31 cellular contexts compared by ENCODE assay signal in the genomic region with DNA sequence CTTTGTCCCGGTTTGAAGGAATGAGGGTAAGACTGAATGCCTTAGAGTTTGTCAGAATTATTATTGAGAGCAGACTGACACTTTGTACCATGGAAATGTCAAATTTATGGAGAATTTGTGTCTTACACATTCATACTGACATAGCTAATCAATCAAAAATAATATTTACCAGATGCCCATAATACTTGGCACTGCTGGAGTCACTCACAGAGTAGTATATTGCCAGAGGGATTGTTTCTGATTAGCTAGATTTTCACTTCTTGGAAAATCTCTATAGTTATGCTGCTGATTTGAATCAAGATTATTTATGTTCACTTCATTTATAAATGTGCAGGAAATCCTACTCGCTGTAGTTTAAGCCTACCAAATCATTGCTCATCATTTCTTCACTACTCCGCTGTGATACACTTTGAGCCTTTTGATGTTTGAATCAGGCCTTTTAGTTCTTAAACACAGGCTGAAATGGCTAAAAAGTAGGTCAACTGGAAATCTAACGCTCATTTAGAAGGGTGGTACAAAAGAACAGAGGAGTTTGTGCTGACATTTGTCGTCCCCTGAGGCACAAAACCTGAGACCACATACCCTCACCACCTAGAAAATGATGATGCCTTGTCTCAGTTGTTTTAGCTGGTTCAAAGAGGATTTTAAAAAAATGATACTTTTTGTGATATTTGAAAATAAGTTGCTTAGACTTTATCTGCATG.
A peak's percentile ranks its signal among the peaks of the same experiment; 100 is the strongest.
DNase-seq lines count a peak whose midpoint lies in the region; ATAC-seq, FAIRE-seq and TF ChIP-seq lines count a peak whose summit lies in the region.
"Had no signal": no experiment of that assay in that cellular context is flagged by ENCODE, and none has a peak within 500 bp of the region (broad histone marks: within the 10 kb centered on the region; RNA-seq: fewer than 3 reads in every experiment).

No MANE protein-coding gene starts in this region.

- TF ChIP-seq POLR2A in endothelial cell of umbilical vein (IDR thresholded peaks at IDR 0.05; ENCODE audit: low read depth, low read length), result no peak

- H3K79me2 ChIP-seq in DND-41 (ENCODE audit: insufficient read depth, low read length), result no peaks in the 10 kb centered on the region
- H3K79me2 ChIP-seq in endothelial cell of umbilical vein (ENCODE audit: control insufficient read depth, insufficient read depth, low read length), result no peaks in the 10 kb centered on the region
- H3K79me2 ChIP-seq in neural cell (replicated peaks; ENCODE audit: insufficient read depth, low read length), result no peaks in the 10 kb centered on the region

- no peaks in the 10 kb centered on the region for H3K9me1 ChIP-seq in endothelial cell of umbilical vein (replicated peaks; ENCODE audit: control insufficient read depth, extremely low read depth, insufficient read depth, low read length)

- no peaks in the 10 kb centered on the region for H3K4me1 Mint-ChIP-seq in effector memory CD8-positive, alpha-beta T cell (ENCODE audit: low read depth in 2 of 2)

- no peak for DNase-seq in DND-41
- peak; percentile 20 for DNase-seq in NCI-H1048 (lab: John Stamatoyannopoulos, UW)
- peak; percentile 22 for DNase-seq in endothelial cell of umbilical vein (ENCODE audit: low read depth, low spot score)
- no peak for DNase-seq in effector memory CD8-positive, alpha-beta T cell
- no peak for DNase-seq in NCI-H524 treated with DMSO at 0.1 percent for 48 hours (lab: John Stamatoyannopoulos, UW)
- DNase-seq in NCI-H146 treated with DMSO at 0.1 percent for 48 hours (lab: John Stamatoyannopoulos, UW; ENCODE audit: unreplicated experiment), result no peak
- DNase-seq: activated CD4-positive, alpha-beta memory T cell treated with anti-CD3 and anti-CD28 coated beads for 36 hours; activated CD4-positive, alpha-beta T cell treated with anti-CD3 and anti-CD28 coated beads for 1 hour; activated naive CD4-positive, alpha-beta T cell treated with anti-CD3 and anti-CD28 coated beads for 36 hours; C1 segment of cervical spinal cord; COR-L47; effector CD4-positive, alpha-beta T cell; GF-D8; head of caudate nucleus; Kasumi-1; kidney; NCI-H1436 treated with DMSO at 0.1 percent for 48 hours; NCI-H774; nucleus accumbens; Right ventricle myocardium superior; stimulated activated CD4-positive, alpha-beta T cell treated with anti-CD3 and anti-CD28 coated beads, Interleukin-12 subunit alpha, Interleukin-12 subunit beta, amount 100 ng/mL, for 4 hours; stimulated activated CD4-positive, alpha-beta T cell treated with anti-CD3 and anti-CD28 coated beads, Interleukin-2, amount 100 ng/mL, for 48 hours had no signal

- no peaks in the 10 kb centered on the region for H3K9me3 Mint-ChIP-seq in effector memory CD8-positive, alpha-beta T cell
- H3K9me3 Mint-ChIP-seq: activated CD4-positive, alpha-beta memory T cell treated with anti-CD3 and anti-CD28 coated beads for 36 hours; activated naive CD4-positive, alpha-beta T cell treated with anti-CD3 and anti-CD28 coated beads for 36 hours; activated T-helper 1 cell treated with anti-CD3 and anti-CD28 coated beads, Interleukin-12 subunit alpha, Interleukin-12 subunit beta, Interleukin-2, Interleukin-4 antibody, amounts not matched to agents 30 ng/mL and 10 ng/mL and 1 ng/mL, durations not matched to agents 14 hours and 24 hours and 36 hours; mesothelial cell of epicardium had no signal

- no peaks in the 10 kb centered on the region for H3K9me3 ChIP-seq in DND-41 (ENCODE audit: insufficient read depth, low read length, severe bottlenecking)
- no peaks in the 10 kb centered on the region for H3K9me3 ChIP-seq in endothelial cell of umbilical vein (replicated peaks; ENCODE audit: control insufficient read depth, insufficient read depth, low read length)
- no peaks in the 10 kb centered on the region for H3K9me3 ChIP-seq in neural cell (ENCODE audit: low read length)
- H3K9me3 ChIP-seq: breast epithelium, prostate gland, tibial nerve had no signal

- H2AFZ ChIP-seq in DND-41 (ENCODE audit: low read depth, low read length) (no peak overlapping the region), endothelial cell of umbilical vein (ENCODE audit: low read depth, low read length) (no peak overlapping the region), neural cell (ENCODE audit: low read depth, low read length) (no peak overlapping the region)

- intact Hi-C loops in endothelial cell of umbilical vein (cut with micrococcal nuclease), result loop anchor here (10.0 kb wide), 1 partner anchor 589 kb away; no protein-coding TSS in a partner anchor

- H3K27me3 Mint-ChIP-seq in effector memory CD8-positive, alpha-beta T cell, result peaks cover 0 to 1% of the 10 kb centered on the region in 2 donors
- H3K27me3 Mint-ChIP-seq: activated CD4-positive, alpha-beta memory T cell treated with anti-CD3 and anti-CD28 coated beads for 36 hours had no signal

- CTCF ChIA-PET in endothelial cell of umbilical vein (lab: Charles Lee), result interaction anchor here (1.0 kb wide), 1 partner anchor 17 kb away, joined by 3 read pairs; no protein-coding TSS in a partner anchor

- BruUV-seq in endothelial cell of umbilical vein (replicated peaks; lab: Mats Ljungman, UMichigan), result no TSS peak

- H3K27me3 ChIP-seq in DND-41 (ENCODE audit: insufficient read depth, low read length, poor library complexity) (no peaks in the 10 kb centered on the region), endothelial cell of umbilical vein (ENCODE audit: control insufficient read depth in 2 of 2, insufficient read depth in 2 of 2, low read length in 2 of 2) (no peaks in the 10 kb centered on the region), neural cell (ENCODE audit: insufficient read depth, low read depth, low read length) (no peaks in the 10 kb centered on the region)
- H3K27me3 ChIP-seq: breast epithelium, tibial nerve had no signal

- no peak overlapping the region for H3K4me3 ChIP-seq in DND-41 (ENCODE audit: low read depth in 1 of 2, low read length in 2 of 2)
- no peak overlapping the region for H3K4me3 ChIP-seq in endothelial cell of umbilical vein (replicated peaks in 1 of 3; ENCODE audit: insufficient read depth in 1 of 3, low read depth in 1 of 3, low read length in 3 of 3)
- no peak overlapping the region for H3K4me3 ChIP-seq in neural cell (ENCODE audit: low read length)
- H3K4me3 ChIP-seq: breast epithelium, prostate gland, tibial nerve had no signal

- H3K4me1 ChIP-seq in DND-41 (ENCODE audit: insufficient read depth, low read length) (no peaks in the 10 kb centered on the region; the same call in 1 of the 2 replicates), endothelial cell of umbilical vein (ENCODE audit: control insufficient read depth, extremely low read depth, insufficient read depth, low read length) (peaks cover 7% of the 10 kb centered on the region)
- H3K4me1 ChIP-seq: breast epithelium, prostate gland had no signal

- H3K4me2 ChIP-seq in DND-41 (ENCODE audit: insufficient read depth, low read length) (no peak overlapping the region), endothelial cell of umbilical vein (ENCODE audit: insufficient read depth, low read length) (no peak overlapping the region), neural cell (ENCODE audit: low read length) (no peak overlapping the region)

- peak; percentile 28 for FAIRE-seq in endothelial cell of umbilical vein (lab: Jason Lieb, UNC)
- FAIRE-seq: kidney had no signal

- H3K36me3 ChIP-seq in DND-41 (ENCODE audit: insufficient read depth, low read length) (no peaks in the 10 kb centered on the region), endothelial cell of umbilical vein (ENCODE audit: control insufficient read depth in 2 of 2, extremely low read depth in 1 of 2, insufficient read depth in 2 of 2, low read length in 2 of 2) (no peaks in the 10 kb centered on the region), neural cell (ENCODE audit: insufficient read depth, low read length) (peaks cover 7% of the 10 kb centered on the region)
- H3K36me3 ChIP-seq: breast epithelium, prostate gland, tibial nerve had no signal

- H3K27ac ChIP-seq in DND-41 (ENCODE audit: low read length) (no peak overlapping the region), endothelial cell of umbilical vein (ENCODE audit: insufficient read depth, low read depth, low read length) (no peak overlapping the region), neural cell (ENCODE audit: low read length) (no peak overlapping the region)
- H3K27ac ChIP-seq: breast epithelium, prostate gland, tibial nerve had no signal

- H3K9me2 ChIP-seq in neural cell (ENCODE audit: insufficient read depth, low read length), result peaks cover 4% of the 10 kb centered on the region

- no peaks in the 10 kb centered on the region for H3F3A ChIP-seq in neural cell (ENCODE audit: insufficient read depth, low read length, poor library complexity, severe bottlenecking)

- H4K20me1 ChIP-seq in DND-41 (ENCODE audit: insufficient read depth, low read length) (no peaks in the 10 kb centered on the region), endothelial cell of umbilical vein (replicated peaks; ENCODE audit: control insufficient read depth, extremely low read depth, insufficient read depth, low read length) (no peaks in the 10 kb centered on the region), neural cell (ENCODE audit: insufficient read depth) (no peaks in the 10 kb centered on the region)

- POLR2A ChIA-PET in endothelial cell of umbilical vein (lab: Charles Lee), result no interaction called here

- no peak overlapping the region for H3K27ac Mint-ChIP-seq in effector memory CD8-positive, alpha-beta T cell
- H3K27ac Mint-ChIP-seq: activated CD4-positive, alpha-beta memory T cell treated with anti-CD3 and anti-CD28 coated beads for 36 hours; activated naive CD4-positive, alpha-beta T cell treated with anti-CD3 and anti-CD28 coated beads for 36 hours; activated T-helper 1 cell treated with anti-CD3 and anti-CD28 coated beads, Interleukin-12 subunit alpha, Interleukin-12 subunit beta, Interleukin-2, Interleukin-4 antibody, amounts not matched to agents 30 ng/mL and 10 ng/mL and 1 ng/mL, durations not matched to agents 14 hours and 24 hours and 36 hours; mesothelial cell of epicardium had no signal

- H3K9ac ChIP-seq in DND-41 (ENCODE audit: low read depth, low read length) (no peak overlapping the region), endothelial cell of umbilical vein (replicated peaks; ENCODE audit: extremely low read depth, insufficient read depth, low read length) (no peak overlapping the region), neural cell (ENCODE audit: low read length) (no peak overlapping the region)

- no peak for TF ChIP-seq RAD21 in neural cell (conservative IDR thresholded peaks at IDR 0.05)

- H3K36me3 Mint-ChIP-seq in effector memory CD8-positive, alpha-beta T cell (ENCODE audit: insufficient read depth), result no peaks in the 10 kb centered on the region
- H3K36me3 Mint-ChIP-seq: activated CD4-positive, alpha-beta memory T cell treated with anti-CD3 and anti-CD28 coated beads for 36 hours; mesothelial cell of epicardium had no signal

- TF ChIP-seq EP300 in neural cell (conservative IDR thresholded peaks at IDR 0.05; ENCODE audit: poor library complexity, severe bottlenecking), result peak; percentile 54

- TF ChIP-seq CTCF in DND-41 (IDR thresholded peaks at IDR 0.05; ENCODE audit: borderline replicate concordance, extremely low read depth, low read length, poor library complexity, severe bottlenecking) (no peak), endothelial cell of umbilical vein (IDR thresholded peaks at IDR 0.05; ENCODE audit: extremely low read depth in 1 of 2, insufficient read depth in 1 of 2, low read depth in 1 of 2, low read length in 2 of 2) (no peak), neural cell (IDR thresholded peaks at IDR 0.05; ENCODE audit: poor library complexity, severe bottlenecking) (no peak)

- H3K4me3 Mint-ChIP-seq in effector memory CD8-positive, alpha-beta T cell, result no peak overlapping the region
- H3K4me3 Mint-ChIP-seq: activated CD4-positive, alpha-beta memory T cell treated with anti-CD3 and anti-CD28 coated beads for 36 hours; activated naive CD4-positive, alpha-beta T cell treated with anti-CD3 and anti-CD28 coated beads for 36 hours; activated T-helper 1 cell treated with anti-CD3 and anti-CD28 coated beads, Interleukin-12 subunit alpha, Interleukin-12 subunit beta, Interleukin-2, Interleukin-4 antibody, amounts not matched to agents 30 ng/mL and 10 ng/mL and 1 ng/mL, durations not matched to agents 14 hours and 24 hours and 36 hours; mesothelial cell of epicardium had no signal

- ATAC-seq in DND-41 (ENCODE audit: insufficient read depth, low read depth) (peak; percentile 70), HG02571 (IDR thresholded peaks at IDR 0.05; ENCODE audit: unreplicated experiment) (no peak)
- no peak for ATAC-seq in effector memory CD8-positive, alpha-beta T cell (replicated peaks)
- ATAC-seq: Panc1, sciatic nerve had no signal

- dilution Hi-C loops in endothelial cell of umbilical vein (cut with MboI; ENCODE audit: extremely low pct_ligation_motif_present, low sequenced_read_pairs), result no loop called here

Comparison
In these comparisons a context has a peak if more than half of its experiments do, and no peak if none do; other contexts are left out.
1. DNase-seq: peak in NCI-H1048 (single experiment) and endothelial cell of umbilical vein (single experiment); none in DND-41 (single experiment), effector memory CD8-positive, alpha-beta T cell (0 of 3), NCI-H524 treated with DMSO at 0.1 percent for 48 hours (single experiment) and NCI-H146 treated with DMSO at 0.1 percent for 48 hours (single experiment).